24 cellular contexts compared by ENCODE assay signal in genomic region chr10:14592026-14592425, GRCh38.
DNase-seq lines count a peak whose midpoint lies in the region; ATAC-seq and TF ChIP-seq lines count a peak whose summit lies in the region.
"Had no signal": no experiment of that assay in that cellular context is flagged by ENCODE, and none has a peak within 500 bp of the region (broad histone marks: within the 10 kb centered on the region; RNA-seq: fewer than 3 reads in every experiment).

No MANE protein-coding gene starts in this region.

- no peak for TF ChIP-seq EP300 in sigmoid colon (IDR thresholded peaks at IDR 0.05)

- H3K9me3 Mint-ChIP-seq in CD4-positive, alpha-beta T cell, result no peaks in the 10 kb centered on the region
- H3K9me3 Mint-ChIP-seq in activated CD4-positive, alpha-beta memory T cell treated with anti-CD3 and anti-CD28 coated beads, Interleukin-2, amount 10 ng/mL, durations not matched to agents 7 days and 5 days, result no peaks in the 10 kb centered on the region
- H3K9me3 Mint-ChIP-seq: dendritic cell treated with granulocyte-macrophage colony-stimulating factor and Interleukin-4, amounts not matched to agents 40 ng/mL and 50 ng/mL, for 4 days; natural killer cell had no signal

- H3K27me3 Mint-ChIP-seq in CD4-positive, alpha-beta T cell, result no peaks in the 10 kb centered on the region
- H3K27me3 Mint-ChIP-seq in activated CD4-positive, alpha-beta memory T cell treated with anti-CD3 and anti-CD28 coated beads, Interleukin-2, amount 10 ng/mL, durations not matched to agents 7 days and 5 days, result no peaks in the 10 kb centered on the region
- H3K27me3 Mint-ChIP-seq: dendritic cell treated with granulocyte-macrophage colony-stimulating factor and Interleukin-4, amounts not matched to agents 40 ng/mL and 50 ng/mL, for 4 days had no signal

- POLR2A ChIA-PET in CD4-positive, alpha-beta T cell (lab: Charles Lee), result interaction anchor here (1.0 to 2.0 kb wide), 2 partner anchors 23 to 62 kb away, joined by 3 to 7 read pairs; no protein-coding TSS in a partner anchor
- POLR2A ChIA-PET in activated CD4-positive, alpha-beta memory T cell treated with anti-CD3 and anti-CD28 coated beads, Interleukin-2, amount 10 ng/mL, durations not matched to agents 7 days and 5 days (lab: Charles Lee), result interaction anchor here (1.3 to 2.3 kb wide), 4 partner anchors 8 to 31 kb away, joined by 3 to 6 read pairs (median 4); no protein-coding TSS in a partner anchor

- H3K27ac ChIP-seq in CD4-positive, alpha-beta T cell (ENCODE audit: low read depth, low read length), result no peak overlapping the region
- H3K27ac ChIP-seq in layer of hippocampus (ENCODE audit: low read depth, low read length), result peak overlapping the region; percentile 18
- H3K27ac ChIP-seq in upper lobe of right lung, result no peak overlapping the region
- H3K27ac ChIP-seq in sigmoid colon, result no peak overlapping the region
- H3K27ac ChIP-seq: brain microvascular endothelial cell, hepatocyte, thyroid gland had no signal

- no peak for DNase-seq in CD4-positive, alpha-beta T cell
- DNase-seq in G401 (ENCODE audit: low spot score), result peak; percentile 35
- no peak for DNase-seq in activated CD4-positive, alpha-beta memory T cell treated with anti-CD3 and anti-CD28 coated beads, Interleukin-2, amount 10 ng/mL, durations not matched to agents 7 days and 5 days
- DNase-seq in KBM-7, result no peak
- no peak for DNase-seq in upper lobe of right lung
- DNase-seq in sigmoid colon, result no peak
- DNase-seq: activated CD8-positive, alpha-beta memory T cell treated with anti-CD3 and anti-CD28 coated beads for 24 hours; brain microvascular endothelial cell; DMS79; Kasumi-1; natural killer cell; NCI-H1048; NCI-H1930; NCI-H226; small intestine; stimulated activated naive CD4-positive, alpha-beta T cell; T-helper 2 cell; thyroid gland had no signal

- H3K27ac Mint-ChIP-seq in CD4-positive, alpha-beta T cell, result peak overlapping the region; percentile 97
- H3K27ac Mint-ChIP-seq in activated CD4-positive, alpha-beta memory T cell treated with anti-CD3 and anti-CD28 coated beads, Interleukin-2, amount 10 ng/mL, durations not matched to agents 7 days and 5 days, result peak overlapping the region; percentile 52
- H3K27ac Mint-ChIP-seq: dendritic cell treated with granulocyte-macrophage colony-stimulating factor and Interleukin-4, amounts not matched to agents 40 ng/mL and 50 ng/mL, for 4 days had no signal

- in situ Hi-C loops in G401 (cut with HindIII; ENCODE audit: low sequenced_read_pairs), result no loop called here
- in situ Hi-C loops in KBM-7 (cut with MboI; ENCODE audit: low pct_unique_long_range_greater_than_20kb, low sequenced_read_pairs), result no loop called here

- no peak for TF ChIP-seq CTCF in CD4-positive, alpha-beta T cell (IDR thresholded peaks at IDR 0.05)
- TF ChIP-seq CTCF in upper lobe of right lung (IDR thresholded peaks at IDR 0.05) (no peak), sigmoid colon (IDR thresholded peaks at IDR 0.05) (no peak)

- 79 to 90% methylated on average over 5 of the region's 5 CpGs for WGBS in sigmoid colon, 2 donors

- H3K27me3 ChIP-seq in CD4-positive, alpha-beta T cell (ENCODE audit: control insufficient read depth, insufficient read depth, low read length), result no peaks in the 10 kb centered on the region
- H3K27me3 ChIP-seq in layer of hippocampus (ENCODE audit: control insufficient read depth, insufficient read depth, low read length) (no peaks in the 10 kb centered on the region), upper lobe of right lung (no peaks in the 10 kb centered on the region), sigmoid colon (no peaks in the 10 kb centered on the region)
- H3K27me3 ChIP-seq: brain microvascular endothelial cell, hepatocyte, thyroid gland had no signal

- H3K36me3 ChIP-seq in upper lobe of right lung (peaks cover 12% of the 10 kb centered on the region), sigmoid colon (no peaks in the 10 kb centered on the region)
- H3K36me3 ChIP-seq: brain microvascular endothelial cell, HAP-1, thyroid gland had no signal

- H3K36me3 Mint-ChIP-seq in CD4-positive, alpha-beta T cell (ENCODE audit: low read depth), result peaks cover 70% of the 10 kb centered on the region
- peaks cover 72% of the 10 kb centered on the region for H3K36me3 Mint-ChIP-seq in activated CD4-positive, alpha-beta memory T cell treated with anti-CD3 and anti-CD28 coated beads, Interleukin-2, amount 10 ng/mL, durations not matched to agents 7 days and 5 days (ENCODE audit: low read depth)
- H3K36me3 Mint-ChIP-seq: natural killer cell had no signal

- intact Hi-C loops in CD4-positive, alpha-beta T cell (cut with DNase I, micrococcal nuclease), result no loop called here
- intact Hi-C loops in upper lobe of right lung (cut with DNase I) (no loop called here), sigmoid colon (cut with DNase I) (no loop called here)

- CTCF ChIA-PET in CD4-positive, alpha-beta T cell (lab: Charles Lee), result interaction anchor here (0.9 to 1.6 kb wide), 2 partner anchors 9 to 55 kb away, joined by 3 to 5 read pairs; no protein-coding TSS in a partner anchor
- CTCF ChIA-PET in activated CD4-positive, alpha-beta memory T cell treated with anti-CD3 and anti-CD28 coated beads, Interleukin-2, amount 10 ng/mL, durations not matched to agents 7 days and 5 days (lab: Charles Lee), result interaction anchor here (0.7 to 1.2 kb wide), 2 partner anchors 55 to 57 kb away, joined by 4 read pairs; no protein-coding TSS in a partner anchor

- peaks cover 93% of the 10 kb centered on the region for H3K4me1 Mint-ChIP-seq in CD4-positive, alpha-beta T cell (ENCODE audit: low read depth)
- peaks cover 86% of the 10 kb centered on the region for H3K4me1 Mint-ChIP-seq in activated CD4-positive, alpha-beta memory T cell treated with anti-CD3 and anti-CD28 coated beads, Interleukin-2, amount 10 ng/mL, durations not matched to agents 7 days and 5 days

- no peak for TF ChIP-seq POLR2A in sigmoid colon (IDR thresholded peaks at IDR 0.05)

- no peaks in the 10 kb centered on the region for H3K9me3 ChIP-seq in CD4-positive, alpha-beta T cell (ENCODE audit: control insufficient read depth, low read length)
- no peaks in the 10 kb centered on the region for H3K9me3 ChIP-seq in upper lobe of right lung
- no peaks in the 10 kb centered on the region for H3K9me3 ChIP-seq in sigmoid colon
- H3K9me3 ChIP-seq: HAP-1, thyroid gland had no signal

- no peak overlapping the region for H3K4me3 Mint-ChIP-seq in CD4-positive, alpha-beta T cell
- H3K4me3 Mint-ChIP-seq in activated CD4-positive, alpha-beta memory T cell treated with anti-CD3 and anti-CD28 coated beads, Interleukin-2, amount 10 ng/mL, durations not matched to agents 7 days and 5 days, result no peak overlapping the region
- H3K4me3 Mint-ChIP-seq: dendritic cell treated with granulocyte-macrophage colony-stimulating factor and Interleukin-4, amounts not matched to agents 40 ng/mL and 50 ng/mL, for 4 days; natural killer cell had no signal

- H3K4me3 ChIP-seq in upper lobe of right lung, result no peak overlapping the region
- no peak overlapping the region for H3K4me3 ChIP-seq in sigmoid colon
- H3K4me3 ChIP-seq: HAP-1, hepatocyte, thyroid gland had no signal

- ATAC-seq in CD4-positive, alpha-beta T cell (ENCODE audit: poor library complexity), result no peak
- ATAC-seq in upper lobe of right lung (no peak), HG03159 (IDR thresholded peaks at IDR 0.05; ENCODE audit: unreplicated experiment) (no peak)
- ATAC-seq: natural killer cell, Panc1 had no signal

- H3K4me1 ChIP-seq in upper lobe of right lung, result peaks cover 18% of the 10 kb centered on the region
- H3K4me1 ChIP-seq in sigmoid colon, result peaks cover 0 to 14% (median 0%) of the 10 kb centered on the region in 4 donors
- H3K4me1 ChIP-seq: HAP-1, thyroid gland had no signal
